ENCODE assay signal across 12 cellular contexts in genomic region chr6:90414352-90414751, GRCh38.
DNase-seq lines count a peak whose midpoint lies in the region; ATAC-seq, FAIRE-seq and TF ChIP-seq lines count a peak whose summit lies in the region.
"Had no signal": no experiment of that assay in that cellular context is flagged by ENCODE, and none has a peak within 500 bp of the region (broad histone marks: within the 10 kb centered on the region; RNA-seq: fewer than 3 reads in every experiment).

No MANE protein-coding gene starts in this region.

- no peak overlapping the region for H2BK5ac ChIP-seq in neuronal stem cell (ENCODE audit: low read length)

- H3K9me3 ChIP-seq in KOPT-K1 (ENCODE audit: insufficient read depth, low read length, poor library complexity, severe bottlenecking) (no peaks in the 10 kb centered on the region), K562 (replicated peaks; ENCODE audit: control insufficient read depth, insufficient read depth, low read depth, low read length) (no peaks in the 10 kb centered on the region), neuronal stem cell (replicated peaks in 1 of 2; ENCODE audit: control insufficient read depth in 2 of 2, insufficient read depth in 1 of 2, low read depth in 1 of 2, low read length in 2 of 2) (no peaks in the 10 kb centered on the region)

- no peak overlapping the region for H4K8ac ChIP-seq in neuronal stem cell (ENCODE audit: low read depth, low read length)

- no peaks in the 10 kb centered on the region for H3K27me3 ChIP-seq in K562 (ENCODE audit: control insufficient read depth in 2 of 2, insufficient read depth in 2 of 2, low read length in 2 of 2)
- peaks cover 0 to 24% (median 0%) of the 10 kb centered on the region in 3 experiments for H3K27me3 ChIP-seq in neuronal stem cell (ENCODE audit: control insufficient read depth in 3 of 3, insufficient read depth in 3 of 3, low read depth in 1 of 3, low read length in 3 of 3)

- no peak for TF ChIP-seq POLR2A in K562 (conservative IDR thresholded peaks at IDR 0.05)

- no peak overlapping the region for H2BK15ac ChIP-seq in neuronal stem cell (ENCODE audit: low read length)

- H3K9me1 ChIP-seq in K562 (ENCODE audit: control insufficient read depth, insufficient read depth, low read length): no peaks in the 10 kb centered on the region

- CTCF ChIA-PET in activated CD4-positive, alpha-beta T cell treated with anti-CD3 and anti-CD28 coated beads, Interleukin-2, amount 10 ng/mL, durations not matched to agents 7 days and 5 days (lab: Charles Lee): interaction anchor here (1.2 to 8.4 kb wide), 8 partner anchors 8 to 474 kb away, joined by 3 to 64 read pairs (median 10); no protein-coding TSS in a partner anchor
- CTCF ChIA-PET in K562 (lab: Yijun Ruan, JAX; ENCODE audit: low intra/inter-chr PET ratio): no interaction called here

- H3K4me1 Mint-ChIP-seq in activated CD4-positive, alpha-beta T cell treated with anti-CD3 and anti-CD28 coated beads, Interleukin-2, amount 10 ng/mL, durations not matched to agents 7 days and 5 days: peaks cover 69% of the 10 kb centered on the region

- no peak for DNase-seq in activated CD4-positive, alpha-beta T cell treated with anti-CD3 and anti-CD28 coated beads, Interleukin-2, amount 10 ng/mL, durations not matched to agents 7 days and 5 days
- no peak for DNase-seq in activated CD4-positive, alpha-beta T cell treated with anti-CD3 and anti-CD28 coated beads, Interleukin-2, amount 50 U/mL, for 4 hours
- DNase-seq in K562 (ENCODE audit: extremely low read depth in 1 of 4, low spot score in 3 of 4) (no peak), neuronal stem cell (ENCODE audit: low spot score) (no peak), HuH-7 (ENCODE audit: low spot score) (no peak), GOT3 (lab: John Stamatoyannopoulos, UW) (no peak), UCSD-AML1 (lab: John Stamatoyannopoulos, UW; ENCODE audit: unreplicated experiment) (no peak)
- DNase-seq: ACHN, NCI-H146 had no signal

- WGBS in K562 (ENCODE audit: insufficient coverage, low coverage, missing lambda C conversion rate): 35% methylated on average over 5 of the region's 5 CpGs
- WGBS in neuronal stem cell (ENCODE audit: extremely low coverage in 2 of 2, insufficient read length in 2 of 2, insufficient replicate concordance in 1 of 2), 2 donors: no CpG with 5 or more reads among the region's 5 CpGs

- peaks cover 7% of the 10 kb centered on the region for H3K36me3 Mint-ChIP-seq in activated CD4-positive, alpha-beta T cell treated with anti-CD3 and anti-CD28 coated beads, Interleukin-2, amount 10 ng/mL, durations not matched to agents 7 days and 5 days (ENCODE audit: low read depth)

- intact Hi-C loops in K562 (cut with micrococcal nuclease): no loop called here

- ATAC-seq in K562: no peak

- H3K79me2 ChIP-seq in K562 (ENCODE audit: control insufficient read depth, insufficient read depth, low read length): no peaks in the 10 kb centered on the region

- peak overlapping the region; percentile 92 for H3K27ac Mint-ChIP-seq in activated CD4-positive, alpha-beta T cell treated with anti-CD3 and anti-CD28 coated beads, Interleukin-2, amount 10 ng/mL, durations not matched to agents 7 days and 5 days

- H3K4ac ChIP-seq in neuronal stem cell (ENCODE audit: low read length): no peak overlapping the region

- POLR2A ChIA-PET in activated CD4-positive, alpha-beta T cell treated with anti-CD3 and anti-CD28 coated beads, Interleukin-2, amount 10 ng/mL, durations not matched to agents 7 days and 5 days (lab: Charles Lee): no interaction called here
- POLR2A ChIA-PET in K562 (lab: Yijun Ruan, JAX): interaction anchor here (0.8 to 1.5 kb wide), 4 partner anchors 8 to 27 kb away, joined by 3 to 4 read pairs (median 3); no protein-coding TSS in a partner anchor

- no peak overlapping the region for H2BK12ac ChIP-seq in neuronal stem cell (ENCODE audit: low read length)

- no peak overlapping the region for H4K91ac ChIP-seq in neuronal stem cell (ENCODE audit: low read depth, low read length, poor library complexity)

- H3K79me1 ChIP-seq in neuronal stem cell (ENCODE audit: low read depth, low read length): no peaks in the 10 kb centered on the region

- H3K18ac ChIP-seq in neuronal stem cell (ENCODE audit: low read length): no peak overlapping the region

- H3K4me3 Mint-ChIP-seq in activated CD4-positive, alpha-beta T cell treated with anti-CD3 and anti-CD28 coated beads, Interleukin-2, amount 10 ng/mL, durations not matched to agents 7 days and 5 days: peak overlapping the region; percentile 65

- TF ChIP-seq RAD21 in K562 (CRISPR knock-in tag; conservative IDR thresholded peaks at IDR 0.05 in 1 of 2, IDR thresholded peaks at IDR 0.05 in 1 of 2): no peak

- H3K23ac ChIP-seq in neuronal stem cell (ENCODE audit: low read depth, low read length, poor library complexity): no peak overlapping the region

- peaks cover 0 to 14% of the 10 kb centered on the region in 2 experiments for H3K4me1 ChIP-seq in K562 (replicated peaks in 1 of 2; ENCODE audit: control insufficient read depth in 2 of 2, insufficient read depth in 2 of 2, low read length in 2 of 2)
- H3K4me1 ChIP-seq in neuronal stem cell (ENCODE audit: control insufficient read depth in 2 of 2, insufficient read depth in 1 of 2, low read depth in 1 of 2, low read length in 2 of 2): peaks cover 7 to 8% of the 10 kb centered on the region in 2 donors

- H3K27ac ChIP-seq in KOPT-K1 (ENCODE audit: low read depth, low read length, poor library complexity, severe bottlenecking) (peak overlapping the region; percentile 64), K562 (ENCODE audit: extremely low read depth, low read depth, low read length) (no peak overlapping the region), neuronal stem cell (replicated peaks; ENCODE audit: low read length) (no peak overlapping the region)
- H3K27ac ChIP-seq: HL-60 had no signal

- H3K4me2 ChIP-seq in K562 (ENCODE audit: insufficient read depth, low read length) (no peak overlapping the region), neuronal stem cell (ENCODE audit: insufficient read depth, low read length, poor library complexity, severe bottlenecking) (no peak overlapping the region)

- peaks cover 5% of the 10 kb centered on the region for H3K9me3 Mint-ChIP-seq in activated CD4-positive, alpha-beta T cell treated with anti-CD3 and anti-CD28 coated beads, Interleukin-2, amount 10 ng/mL, durations not matched to agents 7 days and 5 days

- no peak overlapping the region for H3K4me3 ChIP-seq in K562
- H3K4me3 ChIP-seq in neuronal stem cell (ENCODE audit: low read length in 2 of 2): no peak overlapping the region

- peak overlapping the region; percentile 62; the same call in 1 of the 2 replicates for H2AFZ ChIP-seq in K562 (ENCODE audit: low read depth, low read length)
- peak overlapping the region; percentile 82 for H2AFZ ChIP-seq in neuronal stem cell (ENCODE audit: low read length)

- no peaks in the 10 kb centered on the region for H3K36me3 ChIP-seq in KOPT-K1 (ENCODE audit: insufficient read depth, low read length)
- H3K36me3 ChIP-seq in K562 (ENCODE audit: control insufficient read depth, insufficient read depth, low read length): no peaks in the 10 kb centered on the region
- no peaks in the 10 kb centered on the region for H3K36me3 ChIP-seq in neuronal stem cell (replicated peaks in 1 of 2; ENCODE audit: control insufficient read depth in 2 of 2, insufficient read depth in 2 of 2, low read length in 2 of 2)

- no peak overlapping the region for H2BK120ac ChIP-seq in neuronal stem cell (ENCODE audit: low read depth, low read length)

- H3K9ac ChIP-seq in K562 (ENCODE audit: insufficient read depth in 1 of 2, low read depth in 2 of 2, low read length in 2 of 2) (no peak overlapping the region), neuronal stem cell (ENCODE audit: low read depth, low read length, poor library complexity) (no peak overlapping the region)

- no peak for TF ChIP-seq EP300 in K562 (IDR thresholded peaks at IDR 0.05; ENCODE audit: low read length)

- no peak for TF ChIP-seq CTCF in K562 (IDR thresholded peaks at IDR 0.05 in 2 of 3, conservative IDR thresholded peaks at IDR 0.05 in 1 of 3; ENCODE audit: insufficient read depth in 2 of 3, low read depth in 1 of 3, low read length in 3 of 3)

- no peak overlapping the region for H3K14ac ChIP-seq in neuronal stem cell (ENCODE audit: low read length)

- H4K20me1 ChIP-seq in K562 (replicated peaks; ENCODE audit: control insufficient read depth, insufficient read depth, low read length): no peaks in the 10 kb centered on the region

- no peak for FAIRE-seq in K562 (lab: Jason Lieb, UNC)
- FAIRE-seq: endometrium had no signal

- in situ Hi-C loops in K562 (cut with MboI): no loop called here

- BruUV-seq in K562 (replicated peaks; lab: Mats Ljungman, UMichigan): no TSS peak

- peaks cover 2% of the 10 kb centered on the region for H3K27me3 Mint-ChIP-seq in activated CD4-positive, alpha-beta T cell treated with anti-CD3 and anti-CD28 coated beads, Interleukin-2, amount 10 ng/mL, durations not matched to agents 7 days and 5 days

- H2AK5ac ChIP-seq in neuronal stem cell (ENCODE audit: low read depth, low read length): no peak overlapping the region

TF ChIP-seq in K562, 482 proteins besides CTCF, POLR2A, EP300 and RAD21:
- TF ChIP-seq CREB3 (tag; conservative IDR thresholded peaks at IDR 0.05; ENCODE audit: low read depth) (no peak), ZNF354B (CRISPR knock-in tag; IDR thresholded peaks at IDR 0.05) (no peak), MNT (conservative IDR thresholded peaks at IDR 0.05) (no peak), NR4A1 (CRISPR knock-in tag; IDR thresholded peaks at IDR 0.05) (no peak), NR4A1 (tag; IDR thresholded peaks at IDR 0.05) (no peak), ZNF445 (CRISPR knock-in tag; IDR thresholded peaks at IDR 0.05; ENCODE audit: low read depth) (no peak)
